ENCODE assay signal across 9 cellular contexts in genomic region chr21:45129231-45129923, GRCh38. TPM values are rescaled to one million over a fixed set of nuclear protein-coding genes. Genes with fewer than 3 reads are reported as not detected.
DNase-seq lines count a peak whose midpoint lies in the region; ATAC-seq, FAIRE-seq and TF ChIP-seq lines count a peak whose summit lies in the region.
"Had no signal": no experiment of that assay in that cellular context is flagged by ENCODE, and none has a peak within 500 bp of the region (broad histone marks: within the 10 kb centered on the region; RNA-seq: fewer than 3 reads in every experiment).

No MANE protein-coding gene starts in this region.

- no peak for TF ChIP-seq POLR2A in HepG2 (IDR thresholded peaks at IDR 0.05; ENCODE audit: insufficient read depth in 1 of 2, low read depth in 2 of 2, low read length in 2 of 2)
- no peak for TF ChIP-seq POLR2A in vagina (IDR thresholded peaks at IDR 0.05)

- no peak for TF ChIP-seq RAD21 in liver (IDR thresholded peaks at IDR 0.05)
- TF ChIP-seq RAD21 in HepG2 (CRISPR knock-in tag; IDR thresholded peaks at IDR 0.05) = no peak

- no peak for TF ChIP-seq CTCF in liver (IDR thresholded peaks at IDR 0.05; ENCODE audit: low read depth, low read length, missing input control)
- no peak for TF ChIP-seq CTCF in HepG2 (CRISPR knock-in tag; IDR thresholded peaks at IDR 0.05)
- TF ChIP-seq CTCF in lower lobe of right lung (IDR thresholded peaks at IDR 0.05) = no peak
- TF ChIP-seq CTCF in vagina (IDR thresholded peaks at IDR 0.05) = no peak
- TF ChIP-seq CTCF in endothelial cell (IDR thresholded peaks at IDR 0.05; ENCODE audit: unreplicated experiment) = no peak

- in situ Hi-C loops in HepG2 (cut with HindIII; ENCODE audit: extremely low pct_ligation_motif_present, low pct_unique_long_range_greater_than_20kb) = no loop called here

- CTCF ChIA-PET in HepG2 (lab: Yijun Ruan, JAX; ENCODE audit: low intra/inter-chr PET ratio, low total read pairs) = interaction anchor here (0.6 to 2.3 kb wide), 4 partner anchors 9 to 179 kb away, joined by 3 to 29 read pairs (median 3); no protein-coding TSS in a partner anchor

- DNase-seq in HepG2 (ENCODE audit: low spot score) = no peak
- DNase-seq in lower lobe of right lung = no peak
- no peak for DNase-seq in vagina (ENCODE audit: extremely low spot score in 2 of 2)
- no peak for DNase-seq in endothelial cell (ENCODE audit: low spot score)
- no peak for DNase-seq in NCI-H524 (lab: John Stamatoyannopoulos, UW)
- no peak for DNase-seq in SHP77 (lab: John Stamatoyannopoulos, UW)

- no TSS peak for BruUV-seq in HepG2 (replicated peaks; lab: Mats Ljungman, UMichigan)

- no peaks in the 10 kb centered on the region for H3K4me1 ChIP-seq in liver (ENCODE audit: control insufficient read depth in 4 of 4, insufficient read depth in 4 of 4, low read length in 3 of 4)
- no peaks in the 10 kb centered on the region for H3K4me1 ChIP-seq in HepG2 (ENCODE audit: insufficient read depth, low read length)
- H3K4me1 ChIP-seq in lower lobe of right lung = peaks cover 49% of the 10 kb centered on the region
- H3K4me1 ChIP-seq in vagina = peaks cover 46% of the 10 kb centered on the region

- no peak for FAIRE-seq in HepG2 (lab: Jason Lieb, UNC)
- FAIRE-seq: TTC549 had no signal

- POLR2A ChIA-PET in HepG2 (lab: Yijun Ruan, JAX) = interaction anchor here (1.0 to 1.6 kb wide), 2 partner anchors 116 to 144 kb away, joined by 4 read pairs; no protein-coding TSS in a partner anchor

- H2AFZ ChIP-seq in HepG2 (ENCODE audit: low read length) = no peak overlapping the region

- H3K36me3 ChIP-seq in liver (ENCODE audit: control insufficient read depth in 4 of 4, insufficient read depth in 3 of 4, low read depth in 1 of 4, low read length in 3 of 4) (no peaks in the 10 kb centered on the region), HepG2 (replicated peaks in 1 of 2; ENCODE audit: control insufficient read depth in 1 of 2, insufficient read depth in 2 of 2, low read length in 2 of 2) (no peaks in the 10 kb centered on the region), lower lobe of right lung (no peaks in the 10 kb centered on the region), vagina (no peaks in the 10 kb centered on the region)

- H3K4me1 Mint-ChIP-seq in endothelial cell (ENCODE audit: unreplicated experiment) = peaks cover 16% of the 10 kb centered on the region

- no peaks in the 10 kb centered on the region for H3K27me3 ChIP-seq in liver (ENCODE audit: control insufficient read depth in 4 of 4, insufficient read depth in 4 of 4, low read length in 3 of 4)
- H3K27me3 ChIP-seq in HepG2 (ENCODE audit: control insufficient read depth in 1 of 2, insufficient read depth in 2 of 2, low read length in 2 of 2) = no peaks in the 10 kb centered on the region
- H3K27me3 ChIP-seq in lower lobe of right lung (ENCODE audit: low read depth) = no peaks in the 10 kb centered on the region
- no peaks in the 10 kb centered on the region for H3K27me3 ChIP-seq in vagina

- H3K9ac ChIP-seq in liver (ENCODE audit: low read depth in 1 of 2, low read length in 2 of 2) (no peak overlapping the region), HepG2 (ENCODE audit: insufficient read depth, low read depth, low read length) (no peak overlapping the region)

- TF ChIP-seq EP300 in HepG2 (IDR thresholded peaks at IDR 0.05; ENCODE audit: low read depth in 2 of 2, low read length in 2 of 2) (no peak), HepG2 (CRISPR knock-in tag; IDR thresholded peaks at IDR 0.05; ENCODE audit: borderline replicate concordance) (no peak)

- H3K4me3 Mint-ChIP-seq in endothelial cell (ENCODE audit: unreplicated experiment) = no peak overlapping the region

- H3K36me3 Mint-ChIP-seq in endothelial cell (ENCODE audit: low read depth, unreplicated experiment) = no peaks in the 10 kb centered on the region

- no peaks in the 10 kb centered on the region for H3K79me2 ChIP-seq in HepG2 (ENCODE audit: insufficient read depth, low read length)

- H3K9me3 ChIP-seq in liver (ENCODE audit: control insufficient read depth in 4 of 4, low read length in 3 of 4) (no peaks in the 10 kb centered on the region), HepG2 (ENCODE audit: low read length) (no peaks in the 10 kb centered on the region), lower lobe of right lung (no peaks in the 10 kb centered on the region), vagina (no peaks in the 10 kb centered on the region)

- intact Hi-C loops in HepG2 (cut with micrococcal nuclease; ENCODE audit: unreplicated experiment) (no loop called here), lower lobe of right lung (cut with DNase I) (no loop called here), vagina (cut with DNase I) (no loop called here)

- H3K27ac ChIP-seq in liver (ENCODE audit: low read depth in 1 of 2, low read length in 2 of 2) (peak overlapping the region; percentile 39 to 60), HepG2 (ENCODE audit: extremely low read length, insufficient read depth, low read length) (no peak overlapping the region), cingulate gyrus (ENCODE audit: low read depth, low read length) (peak overlapping the region; percentile 6), lower lobe of right lung (peak overlapping the region; percentile 42), vagina (peak overlapping the region; percentile 57)

- H4K20me1 ChIP-seq in HepG2 (ENCODE audit: insufficient read depth, low read length) = no peaks in the 10 kb centered on the region

- H3K27me3 Mint-ChIP-seq in endothelial cell (ENCODE audit: unreplicated experiment) = peaks cover 5% of the 10 kb centered on the region

- H3K9me3 Mint-ChIP-seq in endothelial cell (ENCODE audit: unreplicated experiment) = no peaks in the 10 kb centered on the region

- ATAC-seq in HepG2 (no peak), lower lobe of right lung (peak; percentile 32 to 42)

- no peak overlapping the region for H3K27ac Mint-ChIP-seq in endothelial cell (ENCODE audit: unreplicated experiment)

- H3K4me3 ChIP-seq in liver (ENCODE audit: low read depth in 1 of 3, low read length in 3 of 3) = no peak overlapping the region
- no peak overlapping the region for H3K4me3 ChIP-seq in HepG2 (replicated peaks in 1 of 3; ENCODE audit: insufficient read depth in 1 of 3, low read depth in 2 of 3, low read length in 3 of 3)
- H3K4me3 ChIP-seq in lower lobe of right lung = no peak overlapping the region
- H3K4me3 ChIP-seq in vagina = no peak overlapping the region

- H3K4me2 ChIP-seq in HepG2 (ENCODE audit: low read depth, low read length) = no peak overlapping the region

- 81% methylated on average over 19 of the region's 19 CpGs for WGBS in liver
- WGBS in HepG2 (ENCODE audit: low lambda C conversion rate) = 97% methylated on average over 15 of the region's 19 CpGs

TF ChIP-seq in liver, 16 proteins besides CTCF, POLR2A, EP300 and RAD21:
- TF ChIP-seq TAF1 (conservative IDR thresholded peaks at IDR 0.05) (no peak), HNF4A (conservative IDR thresholded peaks at IDR 0.05) (no peak), FOXA2 (IDR thresholded peaks at IDR 0.05) (no peak), EGR1 (IDR thresholded peaks at IDR 0.05; ENCODE audit: low read depth in 2 of 2) (no peak), SP1 (IDR thresholded peaks at IDR 0.05) (no peak), YY1 (IDR thresholded peaks at IDR 0.05) (no peak)
- TF ChIP-seq, protein P1, sequence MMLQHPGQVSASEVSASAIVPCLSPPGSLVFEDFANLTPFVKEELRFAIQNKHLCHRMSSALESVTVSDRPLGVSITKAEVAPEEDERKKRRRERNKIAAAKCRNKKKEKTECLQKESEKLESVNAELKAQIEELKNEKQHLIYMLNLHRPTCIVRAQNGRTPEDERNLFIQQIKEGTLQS (IDR thresholded peaks at IDR 0.05) = no peak

TF ChIP-seq in HepG2, 621 proteins besides CTCF, POLR2A, EP300 and RAD21 (continues in another document):
- TF ChIP-seq ATF1 (CRISPR knock-in tag; IDR thresholded peaks at IDR 0.05) = no peak

RNA-seq across cellular contexts. Expression of gene ADARB1, which starts 55.0 kb away (rescaled TPM):
- 1 to 10 TPM; 3.1 to 7.8 TPM for total RNA-seq in liver
- 1 to 10 TPM; 1.6 to 2.6 TPM for polyA plus RNA-seq in liver
- total RNA-seq in HepG2 (2016; rRNA removed; fragmentation: Illumina TruSeq; extraction: Trizol) = 9.2 and 10.0 TPM in 2 replicates
- 28.7 and 30.2 TPM in 2 replicates for total RNA-seq in HepG2 (2016; cell fraction: cytosol; rRNA removed; fragmentation: Illumina TruSeq; extraction: Trizol; ENCODE audit: low read depth)
- 7.9 and 11.7 TPM in 2 replicates for total RNA-seq in HepG2 (2016; cell fraction: insoluble cytoplasmic fraction; rRNA removed; fragmentation: Illumina TruSeq; extraction: Trizol)
- 20.0 and 20.9 TPM in 2 replicates for total RNA-seq in HepG2 (2016; cell fraction: membrane; rRNA removed; fragmentation: Illumina TruSeq; extraction: Trizol)
- 8.5 and 10.4 TPM in 2 replicates for total RNA-seq in HepG2 (2016; cell fraction: nucleus; rRNA removed; fragmentation: Illumina TruSeq; extraction: Trizol)
- polyA plus RNA-seq in HepG2 (2011; rRNA removed) = 6.6 and 7.1 TPM in 2 replicates
- 4.2 and 4.4 TPM in 2 replicates for polyA plus RNA-seq in HepG2 (2011; cell fraction: cytosol; rRNA removed)
- 22.2 and 26.9 TPM in 2 replicates for polyA plus RNA-seq in HepG2 (2011; cell fraction: nucleus; rRNA removed)
- polyA plus RNA-seq in HepG2 (2012) = 5.3 and 7.8 TPM in 2 replicates
- 5.5 and 7.0 TPM in 2 replicates for polyA plus RNA-seq in HepG2 (2016; cell fraction: cytosol; fragmentation: Illumina TruSeq; extraction: Trizol; ENCODE audit: low read depth)
- 6.8 and 8.6 TPM in 2 replicates for polyA plus RNA-seq in HepG2 (2016; cell fraction: insoluble cytoplasmic fraction; fragmentation: Illumina TruSeq; extraction: Trizol; ENCODE audit: low read depth)
- 6.8 and 9.8 TPM in 2 replicates for polyA plus RNA-seq in HepG2 (2016; cell fraction: membrane; fragmentation: Illumina TruSeq; extraction: Trizol; ENCODE audit: low read depth)
- polyA plus RNA-seq in HepG2 (2016; cell fraction: nucleus; fragmentation: Illumina TruSeq; extraction: Trizol; ENCODE audit: insufficient read depth, low read depth) = 23.5 and 27.1 TPM in 2 replicates
- 15.4 and 123 TPM in 2 replicates for polyA minus RNA-seq in HepG2 (2011; rRNA and poly(A)+ RNA removed; ENCODE audit: low replicate concordance)
- polyA minus RNA-seq in HepG2 (2011; cell fraction: cytosol; rRNA and poly(A)+ RNA removed) = 7.9 and 8.5 TPM in 2 replicates
- 16.2 and 17.0 TPM in 2 replicates for polyA minus RNA-seq in HepG2 (2011; cell fraction: nucleus; rRNA and poly(A)+ RNA removed)
- total RNA-seq in lower lobe of right lung = 48.2 TPM
- 19.6 TPM for total RNA-seq in vagina
- total RNA-seq in endothelial cell (ENCODE audit: unreplicated experiment) = 14.5 TPM
